12 cellular contexts compared by ENCODE assay signal in genomic region chr5:158751961-158752655, GRCh38.
DNase-seq lines count a peak whose midpoint lies in the region; ATAC-seq and TF ChIP-seq lines count a peak whose summit lies in the region.
"Had no signal": no experiment of that assay in that cellular context is flagged by ENCODE, and none has a peak within 500 bp of the region (broad histone marks: within the 10 kb centered on the region; RNA-seq: fewer than 3 reads in every experiment).

No MANE protein-coding gene starts in this region.

- ATAC-seq in GM18868 (IDR thresholded peaks at IDR 0.05; ENCODE audit: unreplicated experiment) (peak; percentile 83), GM21717 (IDR thresholded peaks at IDR 0.05; ENCODE audit: unreplicated experiment) (peak; percentile 93), HG03354 (IDR thresholded peaks at IDR 0.05; ENCODE audit: poor library complexity, severe bottlenecking, unreplicated experiment) (peak; percentile 85), memory B cell (ENCODE audit: low read depth) (peak; percentile 90)

- peak in 1 of 2 donors; percentile 44 for DNase-seq in memory B cell (ENCODE audit: low spot score in 2 of 2)
- DNase-seq in hepatic stellate cell (ENCODE audit: low spot score) = no peak
- no peak for DNase-seq in mesendoderm
- DNase-seq in posterior vena cava (ENCODE audit: low spot score) = no peak
- DNase-seq in Caco-2 = no peak
- DNase-seq: activated T-cell treated with anti-CD3 and anti-CD28 coated beads, Interleukin-2, amount 50 U/mL, for 1 hour; NCI-H2081 treated with DMSO at 0.1 percent for 48 hours; stimulated activated CD4-positive, alpha-beta T cell treated with anti-CD3 and anti-CD28 coated beads, Interleukin-4, amount 100 ng/mL, for 1 hour had no signal

- POLR2A ChIA-PET in Caco-2 (lab: Charles Lee) = no interaction called here

- H3K36me3 ChIP-seq in mesendoderm (ENCODE audit: control insufficient read depth, insufficient read depth, low read length) = no peaks in the 10 kb centered on the region
- H3K36me3 ChIP-seq in Caco-2 (ENCODE audit: control insufficient read depth, insufficient read depth, low read length) = no peaks in the 10 kb centered on the region

- peaks cover 59% of the 10 kb centered on the region for H3K4me1 Mint-ChIP-seq in memory B cell
- H3K4me1 Mint-ChIP-seq in Caco-2 (ENCODE audit: low read depth, unreplicated experiment) = no peaks in the 10 kb centered on the region

- H3K9ac ChIP-seq in mesendoderm (ENCODE audit: low read length) = no peak overlapping the region

- H3K27me3 ChIP-seq in mesendoderm (ENCODE audit: insufficient read depth, low read length, poor library complexity) (no peaks in the 10 kb centered on the region), Caco-2 (replicated peaks; ENCODE audit: control insufficient read depth, insufficient read depth, low read length) (no peaks in the 10 kb centered on the region; the same call in 1 of the 2 replicates)

- no TSS peak for BruUV-seq in Caco-2 (replicated peaks; lab: Mats Ljungman, UMichigan)

- no peak overlapping the region for H2BK5ac ChIP-seq in mesendoderm (ENCODE audit: low read length)

- CTCF ChIA-PET in Caco-2 (lab: Charles Lee) = no interaction called here

- H3K27me3 Mint-ChIP-seq in memory B cell (no peaks in the 10 kb centered on the region), Caco-2 (ENCODE audit: insufficient read depth, unreplicated experiment) (peaks cover 16% of the 10 kb centered on the region)

- no peak overlapping the region for H3K56ac ChIP-seq in mesendoderm (ENCODE audit: low read length)

- no peak overlapping the region for H3K4me2 ChIP-seq in mesendoderm (ENCODE audit: low read length)

- H3K9me3 ChIP-seq in Caco-2 = no peaks in the 10 kb centered on the region

- no peak for TF ChIP-seq CTCF in Caco-2 (IDR thresholded peaks at IDR 0.05; ENCODE audit: insufficient read depth in 1 of 2, low read depth in 1 of 2, low read length in 1 of 2, severe bottlenecking in 1 of 2, unreplicated experiment in 1 of 2)

- H3K27ac ChIP-seq in mesendoderm (ENCODE audit: low read depth, low read length) = no peak overlapping the region

- H4K8ac ChIP-seq in mesendoderm (ENCODE audit: low read depth, low read length) = no peak overlapping the region

- no peak overlapping the region for H2AK5ac ChIP-seq in mesendoderm (ENCODE audit: low read length)

- no peak overlapping the region for H3K23ac ChIP-seq in mesendoderm (ENCODE audit: low read length)

- peak overlapping the region; percentile 88 for H3K27ac Mint-ChIP-seq in memory B cell
- no peak overlapping the region for H3K27ac Mint-ChIP-seq in Caco-2 (ENCODE audit: unreplicated experiment)

- no peak overlapping the region for H3K18ac ChIP-seq in mesendoderm (ENCODE audit: low read length)

- peaks cover 3% of the 10 kb centered on the region for H3K4me1 ChIP-seq in mesendoderm (ENCODE audit: control insufficient read depth, low read depth, low read length)
- H3K4me1 ChIP-seq in Caco-2 = no peaks in the 10 kb centered on the region

- H3K4me3 ChIP-seq in mesendoderm (ENCODE audit: low read length) (no peak overlapping the region), Caco-2 (ENCODE audit: low read depth, low read length) (no peak overlapping the region)

- no peaks in the 10 kb centered on the region for H3K79me2 ChIP-seq in mesendoderm (ENCODE audit: control insufficient read depth, insufficient read depth, low read length)

- WGBS in mesendoderm (ENCODE audit: extremely low coverage, insufficient coverage, low lambda C conversion rate) = no CpG with 5 or more reads among the region's 3 CpGs

- no peak overlapping the region for H2BK120ac ChIP-seq in mesendoderm (ENCODE audit: low read depth, low read length)

- H3K36me3 Mint-ChIP-seq in memory B cell (peaks cover 9% of the 10 kb centered on the region), Caco-2 (ENCODE audit: insufficient read depth, unreplicated experiment) (no peaks in the 10 kb centered on the region)

- H3K9me3 Mint-ChIP-seq in memory B cell = no peaks in the 10 kb centered on the region
- H3K9me3 Mint-ChIP-seq in Caco-2 (ENCODE audit: unreplicated experiment) = no peaks in the 10 kb centered on the region
- H3K9me3 Mint-ChIP-seq: neural crest cell had no signal

- H3K4me3 Mint-ChIP-seq in memory B cell = peak overlapping the region; percentile 77
- H3K4me3 Mint-ChIP-seq in Caco-2 (ENCODE audit: unreplicated experiment) = no peak overlapping the region
- H3K4me3 Mint-ChIP-seq: neural crest cell had no signal

- intact Hi-C loops in posterior vena cava (cut with DNase I) = no loop called here
- intact Hi-C loops in Caco-2 (cut with micrococcal nuclease; ENCODE audit: unreplicated experiment) = no loop called here

- no peak overlapping the region for H3K4ac ChIP-seq in mesendoderm (ENCODE audit: low read depth, low read length)

- H4K5ac ChIP-seq in mesendoderm (ENCODE audit: low read length) = no peak overlapping the region

- H2BK15ac ChIP-seq in mesendoderm (replicated peaks; ENCODE audit: low read depth) = no peak overlapping the region

- no peaks in the 10 kb centered on the region for H3K79me1 ChIP-seq in mesendoderm (ENCODE audit: low read length)
